23 cellular contexts compared by ENCODE assay signal in the genomic region with DNA sequence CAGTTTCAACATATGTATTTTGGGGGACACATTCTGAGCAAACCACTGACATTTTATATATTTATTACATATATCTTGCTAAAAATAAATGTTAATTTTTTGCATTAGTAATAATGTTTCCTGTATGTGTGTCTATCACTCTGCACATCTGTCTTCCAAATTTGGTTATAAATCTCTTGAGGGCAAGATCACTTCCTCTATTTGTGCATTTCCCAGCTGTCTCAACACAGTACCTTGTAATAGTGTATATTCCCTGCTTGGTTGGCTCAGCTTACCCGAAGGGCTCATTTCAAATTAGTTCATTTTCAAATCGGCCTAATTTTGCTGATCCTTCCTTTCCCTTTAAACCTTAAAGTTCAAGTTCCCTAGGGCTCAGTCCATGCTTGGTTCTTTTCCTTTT.
A peak's percentile ranks its signal among the peaks of the same experiment; 100 is the strongest.
DNase-seq lines count a peak whose midpoint lies in the region; ATAC-seq and TF ChIP-seq lines count a peak whose summit lies in the region.
"Had no signal": no experiment of that assay in that cellular context is flagged by ENCODE, and none has a peak within 500 bp of the region (broad histone marks: within the 10 kb centered on the region; RNA-seq: fewer than 3 reads in every experiment).

No MANE protein-coding gene starts in this region.

- H3K9me3 ChIP-seq in BLaER1 treated with 17β-estradiol and CSF1 and Interleukin-3, amounts not matched to agents 10 nM and 100 nM (replicated peaks in 1 of 11) = peaks cover 0 to 3% (median 0%) of the 10 kb centered on the region in 11 experiments; a peak in 3 of 22 replicates
- no peaks in the 10 kb centered on the region for H3K9me3 ChIP-seq in right atrium auricular region
- H3K9me3 ChIP-seq: BE2C, SK-N-SH had no signal

- H3K9me3 Mint-ChIP-seq in memory B cell (no peaks in the 10 kb centered on the region), chondrocyte (ENCODE audit: low read depth) (no peaks in the 10 kb centered on the region)

- peak; percentile 60 for ATAC-seq in HG03354 (IDR thresholded peaks at IDR 0.05; ENCODE audit: poor library complexity, severe bottlenecking, unreplicated experiment)
- peak; percentile 49 for ATAC-seq in memory B cell (ENCODE audit: low read depth)
- ATAC-seq: PC-3 had no signal

- no peaks in the 10 kb centered on the region for H3K36me3 ChIP-seq in BLaER1 treated with 17β-estradiol and CSF1 and Interleukin-3, amounts not matched to agents 10 nM and 100 nM
- no peaks in the 10 kb centered on the region for H3K36me3 ChIP-seq in right atrium auricular region
- H3K36me3 ChIP-seq: BE2C had no signal

- no peaks in the 10 kb centered on the region for H3K36me3 Mint-ChIP-seq in memory B cell
- no peaks in the 10 kb centered on the region for H3K36me3 Mint-ChIP-seq in chondrocyte (ENCODE audit: low read depth)
- H3K36me3 Mint-ChIP-seq: CD4-positive, alpha-beta memory T cell; IgD-negative memory B cell had no signal

- H3K27me3 ChIP-seq in BLaER1 treated with 17β-estradiol and CSF1 and Interleukin-3, amounts not matched to agents 10 nM and 100 nM = no peaks in the 10 kb centered on the region
- H3K27me3 ChIP-seq in right atrium auricular region = no peaks in the 10 kb centered on the region
- H3K27me3 ChIP-seq: BE2C had no signal

- H3K4me1 Mint-ChIP-seq in memory B cell (no peaks in the 10 kb centered on the region), chondrocyte (ENCODE audit: low read depth) (no peaks in the 10 kb centered on the region)
- H3K4me1 Mint-ChIP-seq: CD4-positive, alpha-beta memory T cell had no signal

- H3K4me3 Mint-ChIP-seq in memory B cell (no peak overlapping the region), chondrocyte (ENCODE audit: unreplicated experiment) (no peak overlapping the region)
- H3K4me3 Mint-ChIP-seq: CD4-positive, alpha-beta memory T cell; HFFc6; IgD-negative memory B cell had no signal

- H3K9ac ChIP-seq in BLaER1 treated with 17β-estradiol and CSF1 and Interleukin-3, amounts not matched to agents 10 nM and 100 nM = peak overlapping the region in 4 of 11 experiments; percentile 27 to 64 (median 50); a peak in 6 of 22 replicates
- H3K9ac ChIP-seq: SK-N-SH had no signal

- no peaks in the 10 kb centered on the region for H4K20me1 ChIP-seq in BLaER1 treated with 17β-estradiol and CSF1 and Interleukin-3, amounts not matched to agents 10 nM and 100 nM

- H3K4me1 ChIP-seq in BLaER1 treated with 17β-estradiol and CSF1 and Interleukin-3, amounts not matched to agents 10 nM and 100 nM = peaks cover 13 to 58% (median 40%) of the 10 kb centered on the region in 10 experiments
- no peaks in the 10 kb centered on the region for H3K4me1 ChIP-seq in right atrium auricular region
- H3K4me1 ChIP-seq: BE2C had no signal

- TF ChIP-seq CTCF in right atrium auricular region (IDR thresholded peaks at IDR 0.05) (no peak), chondrocyte (IDR thresholded peaks at IDR 0.05) (no peak)

- no peak overlapping the region for H3K27ac Mint-ChIP-seq in memory B cell
- no peak overlapping the region for H3K27ac Mint-ChIP-seq in chondrocyte (ENCODE audit: unreplicated experiment)
- H3K27ac Mint-ChIP-seq: CD4-positive, alpha-beta memory T cell; HFFc6; IgD-negative memory B cell had no signal

- H3K27ac ChIP-seq in BLaER1 treated with 17β-estradiol and CSF1 and Interleukin-3, amounts not matched to agents 10 nM and 100 nM = peak overlapping the region in 8 of 11 experiments; percentile 12 to 92 (median 58); a peak in 14 of 22 replicates
- no peak overlapping the region for H3K27ac ChIP-seq in right atrium auricular region

- peak overlapping the region; percentile 45 to 69 (median 53); a peak in 21 of 22 replicates for H3K4me2 ChIP-seq in BLaER1 treated with 17β-estradiol and CSF1 and Interleukin-3, amounts not matched to agents 10 nM and 100 nM
- H3K4me2 ChIP-seq: SK-N-SH had no signal

- H3K27me3 Mint-ChIP-seq in memory B cell (no peaks in the 10 kb centered on the region), chondrocyte (ENCODE audit: low read depth) (no peaks in the 10 kb centered on the region)
- H3K27me3 Mint-ChIP-seq: CD4-positive, alpha-beta memory T cell; IgD-negative memory B cell had no signal

- DNase-seq in NCI-H82 treated with DMSO at 0.1 percent for 48 hours (lab: John Stamatoyannopoulos, UW; ENCODE audit: unreplicated experiment) = peak; percentile 57
- DNase-seq in memory B cell (ENCODE audit: low spot score in 2 of 2) = no peak
- no peak for DNase-seq in right atrium auricular region (ENCODE audit: low spot score)
- no peak for DNase-seq in NCI-H748 treated with DMSO at 0.1 percent for 48 hours (lab: John Stamatoyannopoulos, UW)
- DNase-seq in stimulated activated naive CD4-positive, alpha-beta T cell (lab: John Stamatoyannopoulos, UW) = no peak
- DNase-seq in chondrocyte (ENCODE audit: low spot score) = no peak
- DNase-seq: BE2C; CD4-positive, alpha-beta memory T cell; DMS153; GF-D8; HFFc6; MM.1S; NCI-H1105; NCI-H2081; NCI-H446 treated with DMSO at 0.1 percent for 48 hours; NCI-H69; PC-3; RPMI8226; SHP77 treated with DMSO at 0.1 percent for 48 hours; SK-N-SH had no signal

- no peak overlapping the region for H3K4me3 ChIP-seq in BLaER1 treated with 17β-estradiol and CSF1 and Interleukin-3, amounts not matched to agents 10 nM and 100 nM
- H3K4me3 ChIP-seq in right atrium auricular region = no peak overlapping the region

Comparison
In these comparisons a context has a peak if more than half of its experiments do, and no peak if none do; other contexts are left out.
1. H3K27ac ChIP-seq: peak in BLaER1 treated with 17β-estradiol and CSF1 and Interleukin-3, amounts not matched to agents 10 nM and 100 nM (8 of 11); none in right atrium auricular region (0 of 2).